ENCODE assay signal across 16 cellular contexts in the genomic region with DNA sequence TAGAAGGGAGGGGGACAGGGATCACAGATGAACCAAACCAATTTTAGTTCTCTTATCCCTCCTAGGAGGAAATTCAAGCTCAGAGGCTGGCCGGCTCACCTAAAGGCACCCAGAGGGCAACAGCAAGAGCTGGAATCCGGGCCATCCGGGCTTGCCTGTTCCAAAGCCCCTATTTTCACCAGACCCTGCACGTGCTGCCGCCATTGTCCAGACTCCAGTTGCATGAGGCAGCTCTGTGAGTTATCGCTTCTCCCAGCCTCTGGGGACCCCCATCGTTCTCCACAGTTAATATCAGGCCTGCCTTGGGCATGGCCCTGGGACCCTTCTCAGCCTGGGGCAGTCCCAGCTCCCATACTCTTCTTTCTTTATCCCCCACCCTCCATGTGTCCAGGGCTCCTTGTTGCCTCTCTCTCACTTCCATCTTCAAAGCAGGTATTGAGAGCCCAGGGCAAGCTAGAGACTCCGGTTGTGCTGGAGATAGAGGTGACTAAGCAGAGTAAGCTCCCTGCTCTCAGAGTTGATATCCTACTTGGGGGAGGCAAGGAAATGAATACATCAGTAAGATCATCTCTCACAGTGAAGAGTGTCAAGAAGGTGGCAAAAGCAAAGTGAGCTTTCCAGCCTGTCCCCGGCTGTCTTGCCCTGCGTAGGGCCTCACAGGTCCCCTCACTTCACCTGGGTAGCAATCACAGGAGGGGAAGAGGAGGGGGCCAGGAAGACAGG.
A peak's percentile ranks its signal among the peaks of the same experiment; 100 is the strongest.
DNase-seq lines count a peak whose midpoint lies in the region; ATAC-seq and TF ChIP-seq lines count a peak whose summit lies in the region.
"Had no signal": no experiment of that assay in that cellular context is flagged by ENCODE, and none has a peak within 500 bp of the region (broad histone marks: within the 10 kb centered on the region; RNA-seq: fewer than 3 reads in every experiment).

No MANE protein-coding gene starts in this region.

- H3K4me1 ChIP-seq in RWPE2 (ENCODE audit: insufficient read depth, poor library complexity, severe bottlenecking): peaks cover 15% of the 10 kb centered on the region
- peaks cover 15 to 22% of the 10 kb centered on the region in 2 experiments for H3K4me1 ChIP-seq in trophoblast cell (ENCODE audit: control insufficient read depth in 1 of 2, insufficient read depth in 2 of 2, low read length in 2 of 2)

- no peaks in the 10 kb centered on the region for H3K79me2 ChIP-seq in trophoblast cell (ENCODE audit: control insufficient read depth, insufficient read depth, low read length, poor library complexity)

- ATAC-seq in natural killer cell (no peak), RWPE2 (ENCODE audit: low read depth) (no peak), GM18520 (IDR thresholded peaks at IDR 0.05; ENCODE audit: unreplicated experiment) (no peak)
- no peak for ATAC-seq in natural killer cell treated with Interleukin-12 subunit alpha and Interleukin-12 subunit beta and Interleukin-15 and Interleukin-18, amount 100 ng/mL, for 72 hours
- ATAC-seq: GM12878 had no signal

- no CpG with 5 or more reads among the region's 10 CpGs for WGBS in trophoblast cell (ENCODE audit: extremely low coverage, insufficient coverage, insufficient read length)

- H3K18ac ChIP-seq in trophoblast cell (ENCODE audit: low read length): no peak overlapping the region

- no peak overlapping the region for H2AK5ac ChIP-seq in trophoblast cell (ENCODE audit: low read length)

- no peak overlapping the region for H2BK12ac ChIP-seq in trophoblast cell (ENCODE audit: low read length)

- no peak overlapping the region for H2AFZ ChIP-seq in trophoblast cell (ENCODE audit: insufficient read depth, low read length, poor library complexity)

- H3K4me3 Mint-ChIP-seq in natural killer cell: no peak overlapping the region
- H3K4me3 Mint-ChIP-seq in natural killer cell treated with Interleukin-12 subunit alpha and Interleukin-12 subunit beta and Interleukin-15 and Interleukin-18, amount 100 ng/mL, for 72 hours: no peak overlapping the region
- no peak overlapping the region for H3K4me3 Mint-ChIP-seq in HFFc6
- H3K4me3 Mint-ChIP-seq: H9 had no signal

- H3K27ac Mint-ChIP-seq in natural killer cell (no peak overlapping the region), HFFc6 (no peak overlapping the region)
- no peak overlapping the region for H3K27ac Mint-ChIP-seq in natural killer cell treated with Interleukin-12 subunit alpha and Interleukin-12 subunit beta and Interleukin-15 and Interleukin-18, amount 100 ng/mL, for 72 hours
- H3K27ac Mint-ChIP-seq: H9 had no signal

- H3K27me3 ChIP-seq in RWPE2 (ENCODE audit: insufficient read depth, poor library complexity, severe bottlenecking) (no peaks in the 10 kb centered on the region), trophoblast cell (ENCODE audit: insufficient read depth, low read length) (no peaks in the 10 kb centered on the region)

- no peak overlapping the region for H3K14ac ChIP-seq in trophoblast cell (ENCODE audit: low read length)

- H3K79me1 ChIP-seq in trophoblast cell (ENCODE audit: low read length): no peaks in the 10 kb centered on the region

- H3K27ac ChIP-seq in RWPE2 (ENCODE audit: poor library complexity, severe bottlenecking) (no peak overlapping the region), trophoblast cell (ENCODE audit: low read depth, low read length) (no peak overlapping the region)
- H3K27ac ChIP-seq: BLaER1, HL-60 had no signal

- H3K4me3 ChIP-seq in RWPE2 (ENCODE audit: severe bottlenecking) (no peak overlapping the region), trophoblast cell (ENCODE audit: low read depth, low read length) (no peak overlapping the region)
- H3K4me3 ChIP-seq: BLaER1, GM12878 had no signal

- peaks cover 40 to 57% of the 10 kb centered on the region in 2 donors for H3K27me3 Mint-ChIP-seq in natural killer cell (ENCODE audit: low read depth in 2 of 2)
- peaks cover 45 to 52% of the 10 kb centered on the region in 2 donors for H3K27me3 Mint-ChIP-seq in natural killer cell treated with Interleukin-12 subunit alpha and Interleukin-12 subunit beta and Interleukin-15 and Interleukin-18, amount 100 ng/mL, for 72 hours
- peaks cover 61% of the 10 kb centered on the region for H3K27me3 Mint-ChIP-seq in HFFc6 (ENCODE audit: insufficient read depth)

- no peak overlapping the region for H2BK5ac ChIP-seq in trophoblast cell (ENCODE audit: low read depth, low read length, poor library complexity)

- H4K8ac ChIP-seq in trophoblast cell (ENCODE audit: low read depth, low read length): no peak overlapping the region

- H3K36me3 Mint-ChIP-seq in natural killer cell (no peaks in the 10 kb centered on the region), HFFc6 (ENCODE audit: low read depth) (no peaks in the 10 kb centered on the region)
- no peaks in the 10 kb centered on the region for H3K36me3 Mint-ChIP-seq in natural killer cell treated with Interleukin-12 subunit alpha and Interleukin-12 subunit beta and Interleukin-15 and Interleukin-18, amount 100 ng/mL, for 72 hours

- H3K4me1 Mint-ChIP-seq in natural killer cell: peaks cover 0 to 5% of the 10 kb centered on the region in 2 donors
- H3K4me1 Mint-ChIP-seq in natural killer cell treated with Interleukin-12 subunit alpha and Interleukin-12 subunit beta and Interleukin-15 and Interleukin-18, amount 100 ng/mL, for 72 hours (ENCODE audit: low read depth in 2 of 2): peaks cover 2 to 5% of the 10 kb centered on the region in 2 donors
- H3K4me1 Mint-ChIP-seq in HFFc6 (ENCODE audit: low read depth): no peaks in the 10 kb centered on the region

- TF ChIP-seq CTCF in natural killer cell (IDR thresholded peaks at IDR 0.05): no peak
- no peak for TF ChIP-seq CTCF in RWPE2 (IDR thresholded peaks at IDR 0.05; ENCODE audit: poor library complexity, severe bottlenecking)
- no peak for TF ChIP-seq CTCF in HFFc6 (IDR thresholded peaks at IDR 0.05)

- intact Hi-C loops in natural killer cell (cut with micrococcal nuclease): no loop called here

- no peak overlapping the region for H3K23ac ChIP-seq in trophoblast cell (ENCODE audit: low read length)

- H3K9me3 Mint-ChIP-seq in natural killer cell (no peaks in the 10 kb centered on the region), HFFc6 (no peaks in the 10 kb centered on the region)
- H3K9me3 Mint-ChIP-seq in natural killer cell treated with Interleukin-12 subunit alpha and Interleukin-12 subunit beta and Interleukin-15 and Interleukin-18, amount 100 ng/mL, for 72 hours: no peaks in the 10 kb centered on the region
- H3K9me3 Mint-ChIP-seq: H9 had no signal

- no peak overlapping the region for H3K4me2 ChIP-seq in trophoblast cell (ENCODE audit: low read length)
- H3K4me2 ChIP-seq: BLaER1 had no signal

- H2BK120ac ChIP-seq in trophoblast cell (ENCODE audit: insufficient read depth, low read length, poor library complexity): no peak overlapping the region

- DNase-seq in natural killer cell: peak; percentile 8
- DNase-seq in natural killer cell treated with Interleukin-12 subunit alpha and Interleukin-12 subunit beta and Interleukin-15 and Interleukin-18, amount 100 ng/mL, for 72 hours (ENCODE audit: low spot score): no peak
- peak; percentile 65 for DNase-seq in RWPE2 (ENCODE audit: low spot score)
- peak; percentile 98 to 99 for DNase-seq in trophoblast cell
- no peak for DNase-seq in mucosa of gallbladder (ENCODE audit: low spot score)
- DNase-seq in HFFc6: no peak
- DNase-seq: 8988T, AML-193, Calu3, DMS 273 treated with DMSO at 0.1 percent for 48 hours, GOT3, H9 had no signal

- no peak overlapping the region for H3K9ac ChIP-seq in trophoblast cell (ENCODE audit: low read length)
- H3K9ac ChIP-seq: BLaER1 had no signal

- no peak overlapping the region for H3K4ac ChIP-seq in trophoblast cell (ENCODE audit: low read depth, low read length)

- H3K36me3 ChIP-seq in RWPE2 (ENCODE audit: low read depth) (no peaks in the 10 kb centered on the region), trophoblast cell (ENCODE audit: control insufficient read depth in 1 of 2, insufficient read depth in 2 of 2, low read length in 2 of 2) (no peaks in the 10 kb centered on the region)
- H3K36me3 ChIP-seq: BLaER1 had no signal

- H4K91ac ChIP-seq in trophoblast cell (ENCODE audit: low read depth, low read length): no peak overlapping the region

- no peaks in the 10 kb centered on the region for H3K9me3 ChIP-seq in RWPE2 (ENCODE audit: severe bottlenecking)
- no peaks in the 10 kb centered on the region for H3K9me3 ChIP-seq in trophoblast cell (ENCODE audit: insufficient read depth, low read depth, low read length)
- H3K9me3 ChIP-seq: BLaER1 had no signal

- no peak overlapping the region for H4K12ac ChIP-seq in trophoblast cell (ENCODE audit: low read depth, low read length)

Comparison
In these comparisons a context has a peak if more than half of its experiments do, and no peak if none do; other contexts are left out.
1. DNase-seq: peak in natural killer cell (single experiment), RWPE2 (single experiment) and trophoblast cell (2 of 2); none in natural killer cell treated with Interleukin-12 subunit alpha and Interleukin-12 subunit beta and Interleukin-15 and Interleukin-18, amount 100 ng/mL, for 72 hours (single experiment), mucosa of gallbladder (single experiment) and HFFc6 (single experiment).